In the genomic region with DNA sequence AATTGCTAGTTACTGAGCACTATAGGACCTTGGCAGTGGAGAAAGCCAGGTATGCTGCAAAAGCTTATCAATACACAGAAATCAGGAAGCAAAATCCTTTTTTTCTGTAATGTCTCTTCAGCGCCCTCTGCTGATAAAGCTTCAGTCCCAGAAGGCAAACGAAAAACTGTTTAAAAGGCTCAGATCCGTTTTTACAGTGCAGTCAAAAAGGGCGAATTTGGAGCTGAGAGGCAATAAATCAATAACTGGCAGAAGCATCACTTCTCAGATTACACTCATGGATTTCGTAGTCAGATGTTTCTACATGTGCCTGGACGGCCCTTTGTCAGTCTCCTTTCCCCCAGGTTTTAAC, we compare ENCODE assay signal across 8 cellular contexts. TPM values are rescaled to one million over a fixed set of nuclear protein-coding genes. Genes with fewer than 3 reads are reported as not detected.
DNase-seq lines count a peak whose midpoint lies in the region; ATAC-seq, FAIRE-seq and TF ChIP-seq lines count a peak whose summit lies in the region.

No MANE protein-coding gene starts in this region.

- H3K4me1 ChIP-seq in body of pancreas (peaks cover 26% of the 10 kb centered on the region), HepG2 (ENCODE audit: insufficient read depth, low read length) (peaks cover 32% of the 10 kb centered on the region)

- in situ Hi-C loops in HepG2 (cut with HindIII; ENCODE audit: extremely low pct_ligation_motif_present, low pct_unique_long_range_greater_than_20kb), result loop anchor here (25.0 kb wide), 2 partner anchors 649 to 776 kb away; no protein-coding TSS in a partner anchor

- H3K4me3 ChIP-seq in body of pancreas, result peak overlapping the region in 1 of 2 donors; percentile 21
- peak overlapping the region; percentile 65 to 89 (median 68) for H3K4me3 ChIP-seq in HepG2 (replicated peaks in 1 of 3; ENCODE audit: insufficient read depth in 1 of 3, low read depth in 2 of 3, low read length in 3 of 3)

- H3K36me3 ChIP-seq in body of pancreas (replicated peaks in 1 of 2; ENCODE audit: insufficient read depth in 1 of 2, low read depth in 2 of 2) (no peaks in the 10 kb centered on the region), HepG2 (replicated peaks in 1 of 2; ENCODE audit: control insufficient read depth in 1 of 2, insufficient read depth in 2 of 2, low read length in 2 of 2) (no peaks in the 10 kb centered on the region)

- no peak for TF ChIP-seq POLR2A in body of pancreas (IDR thresholded peaks at IDR 0.05)
- TF ChIP-seq POLR2A in HepG2 (IDR thresholded peaks at IDR 0.05; ENCODE audit: insufficient read depth in 1 of 2, low read depth in 2 of 2, low read length in 2 of 2), result no peak

- 4% methylated on average over 6 of the region's 6 CpGs for WGBS in body of pancreas, 2 donors
- 0% methylated on average over 6 of the region's 6 CpGs for WGBS in HepG2 (ENCODE audit: low lambda C conversion rate)

- no peak for DNase-seq in D721Med (ENCODE audit: insufficient read length, low spot score)
- peak; percentile 29 for DNase-seq in HEK293T (ENCODE audit: extremely low spot score)
- peak; percentile 67 for DNase-seq in NCI-H774 (lab: John Stamatoyannopoulos, UW)
- DNase-seq in body of pancreas, result peak; percentile 53 to 65 (median 60)
- peak; percentile 74 for DNase-seq in HepG2 (ENCODE audit: low spot score)
- DNase-seq in superior temporal gyrus (ENCODE audit: extremely low spot score), result peak; percentile 88

- BruUV-seq in HepG2 (replicated peaks; lab: Mats Ljungman, UMichigan), result TSS peak; percentile 86

- no peaks in the 10 kb centered on the region for H3K9me3 ChIP-seq in body of pancreas
- H3K9me3 ChIP-seq in HepG2 (ENCODE audit: low read length), result no peaks in the 10 kb centered on the region

- TF ChIP-seq RAD21 in HepG2 (CRISPR knock-in tag; IDR thresholded peaks at IDR 0.05), result peak; percentile 57

- CTCF ChIA-PET in HEK293T (lab: Yijun Ruan, JAX) (interaction anchor here (0.6 to 1.4 kb wide), 7 partner anchors 12 to 1179 kb away, joined by 3 to 5 read pairs (median 3); no protein-coding TSS in a partner anchor), HepG2 (lab: Yijun Ruan, JAX; ENCODE audit: low intra/inter-chr PET ratio, low total read pairs) (interaction anchor here (1.4 kb wide), 1 partner anchor 1007 kb away, joined by 5 read pairs; no protein-coding TSS in a partner anchor)

- TF ChIP-seq CTCF in D721Med (IDR thresholded peaks at IDR 0.05; ENCODE audit: insufficient read depth, missing control alignments), result peak; percentile 64
- TF ChIP-seq CTCF in body of pancreas (IDR thresholded peaks at IDR 0.05), result peak; percentile 35 to 83 (median 76)
- peak; percentile 83 for TF ChIP-seq CTCF in HepG2 (CRISPR knock-in tag; IDR thresholded peaks at IDR 0.05)

- peaks cover 33% of the 10 kb centered on the region for H3K79me2 ChIP-seq in HepG2 (ENCODE audit: insufficient read depth, low read length)

- TF ChIP-seq EP300 in HepG2 (IDR thresholded peaks at IDR 0.05; ENCODE audit: low read depth in 2 of 2, low read length in 2 of 2), result no peak
- TF ChIP-seq EP300 in HepG2 (CRISPR knock-in tag; IDR thresholded peaks at IDR 0.05; ENCODE audit: borderline replicate concordance), result no peak

- peak overlapping the region; percentile 77 for H2AFZ ChIP-seq in HepG2 (ENCODE audit: low read length)

- H3K9ac ChIP-seq in HepG2 (ENCODE audit: insufficient read depth, low read depth, low read length), result peak overlapping the region; percentile 86

- H4K20me1 ChIP-seq in HepG2 (ENCODE audit: insufficient read depth, low read length), result peaks cover 19% of the 10 kb centered on the region

- POLR2A ChIA-PET in HEK293T (lab: Yijun Ruan, JAX), result interaction anchor here (1.1 to 1.8 kb wide), 4 partner anchors 9 to 279 kb away, joined by 3 to 8 read pairs (median 4); partner anchors contain the start of gene PJA2
- POLR2A ChIA-PET in HepG2 (lab: Yijun Ruan, JAX), result interaction anchor here (0.8 to 2.9 kb wide), 8 partner anchors 19 to 1306 kb away, joined by 3 to 10 read pairs (median 4); partner anchors contain the start of gene PJA2

- peak overlapping the region; percentile 76 for H3K4me2 ChIP-seq in HepG2 (ENCODE audit: low read depth, low read length)

- H3K27ac ChIP-seq in body of pancreas (peak overlapping the region; percentile 93 to 99 (median 97)), HepG2 (ENCODE audit: extremely low read length, insufficient read depth, low read length) (peak overlapping the region; percentile 90)

- H3K27me3 ChIP-seq in body of pancreas, result no peaks in the 10 kb centered on the region
- H3K27me3 ChIP-seq in HepG2 (ENCODE audit: control insufficient read depth in 1 of 2, insufficient read depth in 2 of 2, low read length in 2 of 2), result no peaks in the 10 kb centered on the region; a peak in 1 of 5 replicates

- FAIRE-seq in D721Med (lab: Jason Lieb, UNC) (no peak), HepG2 (lab: Jason Lieb, UNC) (peak; percentile 37)

- intact Hi-C loops in body of pancreas (cut with DNase I), result no loop called here
- intact Hi-C loops in HepG2 (cut with micrococcal nuclease; ENCODE audit: unreplicated experiment), result loop anchor here (1.0 to 5.0 kb wide), 8 partner anchors 150 to 1166 kb away; no protein-coding TSS in a partner anchor

- ATAC-seq in body of pancreas (peak; percentile 34), HepG2 (no peak; the same call in 1 of the 3 replicates), HG02852 (IDR thresholded peaks at IDR 0.05; ENCODE audit: unreplicated experiment) (no peak), HG03095 (IDR thresholded peaks at IDR 0.05; ENCODE audit: unreplicated experiment) (no peak)

TF ChIP-seq in HEK293T, 16 proteins besides CTCF, POLR2A, EP300 and RAD21:
- no peak for TF ChIP-seq FOXM1 (IDR thresholded peaks at IDR 0.05; ENCODE audit: borderline replicate concordance)
- TF ChIP-seq FOXA1 (IDR thresholded peaks at IDR 0.05), result no peak
- 0 out of 2 replicates have a peak, but pooled peaks have one; percentile 5 for TF ChIP-seq CTBP1 (IDR thresholded peaks at IDR 0.05; ENCODE audit: borderline replicate concordance)
- no peak for TF ChIP-seq ZNF384 (IDR thresholded peaks at IDR 0.05)
- peak; percentile 20 for TF ChIP-seq L3MBTL2 (conservative IDR thresholded peaks at IDR 0.05)
- TF ChIP-seq, protein P1, sequence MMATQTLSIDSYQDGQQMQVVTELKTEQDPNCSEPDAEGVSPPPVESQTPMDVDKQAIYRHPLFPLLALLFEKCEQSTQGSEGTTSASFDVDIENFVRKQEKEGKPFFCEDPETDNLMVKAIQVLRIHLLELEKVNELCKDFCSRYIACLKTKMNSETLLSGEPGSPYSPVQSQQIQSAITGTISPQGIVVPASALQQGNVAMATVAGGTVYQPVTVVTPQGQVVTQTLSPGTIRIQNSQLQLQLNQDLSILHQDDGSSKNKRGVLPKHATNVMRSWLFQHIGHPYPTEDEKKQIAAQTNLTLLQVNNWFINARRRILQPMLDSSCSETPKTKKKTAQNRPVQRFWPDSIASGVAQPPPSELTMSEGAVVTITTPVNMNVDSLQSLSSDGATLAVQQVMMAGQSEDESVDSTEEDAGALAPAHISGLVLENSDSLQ (IDR thresholded peaks at IDR 0.05), result peak; percentile 94
TF ChIP-seq in HEK293T: peak in this region for 3.

TF ChIP-seq in HepG2, 621 proteins besides CTCF, POLR2A, EP300 and RAD21 (continues in another document):
- TF ChIP-seq MIXL1 (CRISPR knock-in tag; IDR thresholded peaks at IDR 0.05), result no peak
- no peak for TF ChIP-seq NONO (IDR thresholded peaks at IDR 0.05)
- TF ChIP-seq NONO (CRISPR knock-in tag; conservative IDR thresholded peaks at IDR 0.05), result no peak
- TF ChIP-seq, protein P2, sequence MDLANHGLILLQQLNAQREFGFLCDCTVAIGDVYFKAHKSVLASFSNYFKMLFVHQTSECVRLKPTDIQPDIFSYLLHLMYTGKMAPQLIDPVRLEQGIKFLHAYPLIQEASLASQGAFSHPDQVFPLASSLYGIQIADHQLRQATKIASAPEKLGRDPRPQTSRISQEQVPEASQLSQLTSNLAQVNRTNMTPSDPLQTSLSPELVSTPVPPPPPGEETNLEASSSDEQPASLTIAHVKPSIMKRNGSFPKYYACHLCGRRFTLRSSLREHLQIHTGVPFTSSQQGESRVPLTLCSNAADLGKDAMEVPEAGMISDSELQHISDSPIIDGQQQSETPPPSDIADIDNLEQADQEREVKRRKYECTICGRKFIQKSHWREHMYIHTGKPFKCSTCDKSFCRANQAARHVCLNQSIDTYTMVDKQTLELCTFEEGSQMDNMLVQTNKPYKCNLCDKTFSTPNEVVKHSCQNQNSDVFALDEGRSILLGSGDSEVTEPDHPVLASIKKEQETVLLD (CRISPR knock-in tag; IDR thresholded peaks at IDR 0.05; ENCODE audit: low read depth), result no peak
- TF ChIP-seq TSC22D2 (CRISPR knock-in tag; IDR thresholded peaks at IDR 0.05; ENCODE audit: borderline replicate concordance), result no peak
- no peak for TF ChIP-seq SATB2 (CRISPR knock-in tag; IDR thresholded peaks at IDR 0.05)
- TF ChIP-seq TBL1XR1 (IDR thresholded peaks at IDR 0.05; ENCODE audit: borderline replicate concordance, low read length, partially characterized antibody), result no peak

RNA-seq across cellular contexts. Expression of gene MAN2A1, which starts 1.1 kb away (rescaled TPM):
- total RNA-seq in body of pancreas, result 10 to 100 TPM; 43.8 to 61.7 TPM
- total RNA-seq in HepG2 (2016; rRNA removed; fragmentation: Illumina TruSeq; extraction: Trizol), result 55.0 and 80.5 TPM in 2 replicates
- 72.2 and 78.9 TPM in 2 replicates for total RNA-seq in HepG2 (2016; cell fraction: cytosol; rRNA removed; fragmentation: Illumina TruSeq; extraction: Trizol; ENCODE audit: low read depth)
- total RNA-seq in HepG2 (2016; cell fraction: insoluble cytoplasmic fraction; rRNA removed; fragmentation: Illumina TruSeq; extraction: Trizol), result 51.9 and 82.4 TPM in 2 replicates
- total RNA-seq in HepG2 (2016; cell fraction: membrane; rRNA removed; fragmentation: Illumina TruSeq; extraction: Trizol), result 32.4 and 37.5 TPM in 2 replicates
- 133 and 143 TPM in 2 replicates for total RNA-seq in HepG2 (2016; cell fraction: nucleus; rRNA removed; fragmentation: Illumina TruSeq; extraction: Trizol)
- 56.2 and 58.1 TPM in 2 replicates for polyA plus RNA-seq in HepG2 (2011; rRNA removed)
- 22.6 and 40.2 TPM in 2 replicates for polyA plus RNA-seq in HepG2 (2011; cell fraction: cytosol; rRNA removed)
- polyA plus RNA-seq in HepG2 (2011; cell fraction: nucleus; rRNA removed), result 28.0 and 37.9 TPM in 2 replicates
- polyA plus RNA-seq in HepG2 (2012), result 76.9 and 89.0 TPM in 2 replicates
- polyA plus RNA-seq in HepG2 (2016; cell fraction: cytosol; fragmentation: Illumina TruSeq; extraction: Trizol; ENCODE audit: low read depth), result 1.9 and 2.2 TPM in 2 replicates
- polyA plus RNA-seq in HepG2 (2016; cell fraction: insoluble cytoplasmic fraction; fragmentation: Illumina TruSeq; extraction: Trizol; ENCODE audit: low read depth), result 28.4 and 30.3 TPM in 2 replicates
- polyA plus RNA-seq in HepG2 (2016; cell fraction: membrane; fragmentation: Illumina TruSeq; extraction: Trizol; ENCODE audit: low read depth), result 5.1 and 6.9 TPM in 2 replicates
- polyA plus RNA-seq in HepG2 (2016; cell fraction: nucleus; fragmentation: Illumina TruSeq; extraction: Trizol; ENCODE audit: insufficient read depth, low read depth), result 91.6 and 95.2 TPM in 2 replicates
- 47.8 and 93.4 TPM in 2 replicates for polyA minus RNA-seq in HepG2 (2011; rRNA and poly(A)+ RNA removed; ENCODE audit: low replicate concordance)
- polyA minus RNA-seq in HepG2 (2011; cell fraction: cytosol; rRNA and poly(A)+ RNA removed), result 110 and 149 TPM in 2 replicates
- polyA minus RNA-seq in HepG2 (2011; cell fraction: nucleus; rRNA and poly(A)+ RNA removed), result 230 and 293 TPM in 2 replicates
